Comparison of ENCODE assay signal across 10 cellular contexts in the genomic region with DNA sequence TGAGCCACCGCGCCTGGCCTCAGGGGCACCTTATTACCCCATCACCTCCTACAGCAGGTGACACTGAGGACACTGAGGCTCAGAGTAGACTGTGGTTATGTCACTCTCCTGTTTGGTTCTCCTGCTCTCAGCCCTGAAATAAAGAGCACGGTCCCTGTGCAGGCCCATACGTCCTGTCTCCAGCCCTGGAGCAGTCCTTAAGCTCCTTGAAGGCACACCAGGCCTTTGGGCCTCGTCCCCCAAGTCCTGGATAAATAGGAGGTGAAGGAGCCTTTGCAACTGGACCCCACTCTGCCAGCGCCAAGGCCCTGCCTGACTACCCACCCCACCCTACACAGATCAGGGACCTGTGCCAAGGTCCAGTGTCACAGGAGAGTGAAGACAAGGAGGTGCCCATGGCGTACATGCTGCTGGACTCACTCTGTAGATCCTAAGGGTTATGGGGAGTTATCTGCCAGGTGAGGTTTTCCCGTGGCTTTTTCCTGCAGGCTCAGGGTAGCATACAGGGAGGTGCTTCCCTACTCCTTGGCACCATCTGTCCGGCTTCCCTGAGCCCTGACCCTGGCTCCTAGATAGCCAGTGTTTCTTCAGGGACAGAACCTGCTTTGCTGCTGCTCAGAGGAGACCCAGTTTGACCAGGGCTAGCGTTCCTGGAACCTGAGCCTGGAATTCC.
A peak's percentile ranks its signal among the peaks of the same experiment; 100 is the strongest.
DNase-seq lines count a peak whose midpoint lies in the region; ATAC-seq and TF ChIP-seq lines count a peak whose summit lies in the region.
"Had no signal": no experiment of that assay in that cellular context is flagged by ENCODE, and none has a peak within 500 bp of the region (broad histone marks: within the 10 kb centered on the region; RNA-seq: fewer than 3 reads in every experiment).

No MANE protein-coding gene starts in this region.

- WGBS in HUES64 = 89% methylated on average over 9 of the region's 10 CpGs

- peak overlapping the region; percentile 43; the same call in 1 of the 2 replicates for H3K27ac ChIP-seq in HUES64 (ENCODE audit: low read depth, low read length)
- H3K27ac ChIP-seq in angular gyrus (ENCODE audit: low read depth, low read length) = peak overlapping the region; percentile 2
- peak overlapping the region; percentile 53 for H3K27ac ChIP-seq in lower lobe of right lung
- H3K27ac ChIP-seq in brain microvascular endothelial cell = no peak overlapping the region

- in situ Hi-C loops in brain microvascular endothelial cell (cut with HindIII; ENCODE audit: low pct_ligation_motif_present, low sequenced_read_pairs) = no loop called here

- DNase-seq in lower lobe of right lung (no peak), brain microvascular endothelial cell (no peak)
- DNase-seq in stimulated activated naive B cell treated with anti-CD40 and anti-IgM and Interleukin-4, amounts not matched to agents 10 μg/mL and 1 μg/mL and 100 μg/mL, for 72 hours = no peak
- DNase-seq: dermis blood vessel endothelial cell, EL had no signal

- TF ChIP-seq CTCF in lower lobe of right lung (IDR thresholded peaks at IDR 0.05) (no peak), brain microvascular endothelial cell (IDR thresholded peaks at IDR 0.05; ENCODE audit: low read depth, low read length, missing control alignments) (no peak)

- no peak overlapping the region for H3K4me3 Mint-ChIP-seq in stimulated activated naive B cell treated with anti-CD40 and anti-IgM and Interleukin-4, amounts not matched to agents 10 μg/mL and 1 μg/mL and 100 μg/mL, for 72 hours

- no peak overlapping the region for H3K4me3 ChIP-seq in HUES64 (ENCODE audit: low read length)
- H3K4me3 ChIP-seq in lower lobe of right lung = no peak overlapping the region
- no peak overlapping the region for H3K4me3 ChIP-seq in brain microvascular endothelial cell (ENCODE audit: low read depth, low read length)

- H3K27me3 ChIP-seq in HUES64 (ENCODE audit: insufficient read depth, low read length) = no peaks in the 10 kb centered on the region
- H3K27me3 ChIP-seq in lower lobe of right lung (ENCODE audit: low read depth) = no peaks in the 10 kb centered on the region
- no peaks in the 10 kb centered on the region for H3K27me3 ChIP-seq in brain microvascular endothelial cell (replicated peaks)

- H3K36me3 Mint-ChIP-seq in stimulated activated naive B cell treated with anti-CD40 and anti-IgM and Interleukin-4, amounts not matched to agents 10 μg/mL and 1 μg/mL and 100 μg/mL, for 72 hours = peaks cover 2 to 6% of the 10 kb centered on the region in 2 donors

- peak overlapping the region; percentile 42 for H3K27ac Mint-ChIP-seq in stimulated activated naive B cell treated with anti-CD40 and anti-IgM and Interleukin-4, amounts not matched to agents 10 μg/mL and 1 μg/mL and 100 μg/mL, for 72 hours

- H3K4me1 ChIP-seq in HUES64 (ENCODE audit: insufficient read depth, low read length) (peaks cover 47% of the 10 kb centered on the region), lower lobe of right lung (peaks cover 62% of the 10 kb centered on the region)

- intact Hi-C loops in lower lobe of right lung (cut with DNase I) = no loop called here

- no peak overlapping the region for H3K9ac ChIP-seq in HUES64 (ENCODE audit: low read depth, low read length)

- no peaks in the 10 kb centered on the region for H3K27me3 Mint-ChIP-seq in stimulated activated naive B cell treated with anti-CD40 and anti-IgM and Interleukin-4, amounts not matched to agents 10 μg/mL and 1 μg/mL and 100 μg/mL, for 72 hours

- H3K9me3 ChIP-seq in HUES64 (ENCODE audit: insufficient read depth, low read depth, low read length) (no peaks in the 10 kb centered on the region), lower lobe of right lung (no peaks in the 10 kb centered on the region)

- H3K4me1 Mint-ChIP-seq in stimulated activated naive B cell treated with anti-CD40 and anti-IgM and Interleukin-4, amounts not matched to agents 10 μg/mL and 1 μg/mL and 100 μg/mL, for 72 hours = peaks cover 39 to 59% of the 10 kb centered on the region in 2 donors

- ATAC-seq in lower lobe of right lung (no peak), GM18517 (IDR thresholded peaks at IDR 0.05; ENCODE audit: unreplicated experiment) (no peak), GM18502 (IDR thresholded peaks at IDR 0.05; ENCODE audit: poor library complexity, unreplicated experiment) (no peak), GM18867 (IDR thresholded peaks at IDR 0.05; ENCODE audit: unreplicated experiment) (no peak)
- ATAC-seq in stimulated activated naive B cell treated with anti-CD40 and anti-IgM and Interleukin-4, amounts not matched to agents 10 μg/mL and 1 μg/mL and 100 μg/mL, for 72 hours (replicated peaks) = no peak

- no peaks in the 10 kb centered on the region for H3K36me3 ChIP-seq in HUES64 (ENCODE audit: insufficient read depth, low read length)
- H3K36me3 ChIP-seq in lower lobe of right lung = peaks cover 2% of the 10 kb centered on the region
- peaks cover 7% of the 10 kb centered on the region for H3K36me3 ChIP-seq in brain microvascular endothelial cell (replicated peaks)

- H3K9me3 Mint-ChIP-seq in stimulated activated naive B cell treated with anti-CD40 and anti-IgM and Interleukin-4, amounts not matched to agents 10 μg/mL and 1 μg/mL and 100 μg/mL, for 72 hours = no peaks in the 10 kb centered on the region
